12 cellular contexts compared by ENCODE assay signal in the genomic region with DNA sequence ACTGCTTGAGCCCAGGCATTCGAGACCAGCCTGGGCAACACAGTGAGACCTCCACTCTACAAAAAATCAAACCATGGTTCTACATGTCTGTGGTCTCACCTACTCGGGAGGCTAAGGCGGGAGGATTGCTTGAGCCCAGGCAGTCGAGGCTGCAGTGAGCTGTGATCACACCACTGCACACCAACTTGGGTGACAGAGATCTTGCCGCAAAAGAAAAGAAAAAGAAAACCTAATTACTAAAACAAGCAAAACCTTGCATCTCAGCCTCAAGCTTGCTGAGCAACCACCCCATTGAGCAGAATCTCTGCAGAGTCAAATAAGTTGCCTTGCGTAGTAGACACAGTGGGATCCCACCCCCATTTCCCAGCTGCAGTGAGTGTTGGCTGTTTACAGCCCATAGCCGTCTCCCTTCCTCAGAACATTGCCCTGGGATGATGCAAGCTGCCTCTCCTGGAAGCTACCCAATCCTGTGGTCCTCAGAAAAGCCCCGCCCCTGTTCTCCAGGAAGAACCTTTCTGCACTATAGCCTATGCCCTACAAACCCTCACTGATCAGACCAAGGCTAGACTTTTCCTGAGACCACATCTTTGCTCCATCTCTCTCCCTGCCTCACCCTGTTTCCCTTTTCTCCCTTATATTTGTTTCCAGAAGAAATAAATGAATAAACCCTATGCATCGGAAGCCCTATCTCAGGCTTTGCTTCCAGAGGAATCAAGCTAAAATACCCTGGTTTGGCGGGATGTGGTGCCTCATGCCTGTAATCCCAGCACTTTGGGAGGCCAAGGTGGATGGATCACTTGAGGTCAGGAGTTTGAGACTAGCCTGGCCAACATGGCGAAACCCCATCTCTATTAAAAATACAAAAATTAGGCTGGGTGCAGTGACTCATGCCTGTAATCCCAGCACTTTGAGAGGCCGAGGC. TPM values are rescaled to one million over a fixed set of nuclear protein-coding genes. Genes with fewer than 3 reads are reported as not detected.
DNase-seq lines count a peak whose midpoint lies in the region; ATAC-seq and TF ChIP-seq lines count a peak whose summit lies in the region.
"Had no signal": no experiment of that assay in that cellular context is flagged by ENCODE, and none has a peak within 500 bp of the region (broad histone marks: within the 10 kb centered on the region; RNA-seq: fewer than 3 reads in every experiment).

No MANE protein-coding gene starts in this region.

- intact Hi-C loops in colonic mucosa (cut with DNase I), result no loop called here
- intact Hi-C loops in prostate gland (cut with DNase I), result loop anchor here (10.0 kb wide), 1 partner anchor 305 kb away; no protein-coding TSS in a partner anchor

- no peaks in the 10 kb centered on the region for H3F3A ChIP-seq in GM23248 (ENCODE audit: insufficient read depth)

- TF ChIP-seq CTCF in colonic mucosa (IDR thresholded peaks at IDR 0.05) (no peak), osteocyte (IDR thresholded peaks at IDR 0.05) (no peak), prostate gland (IDR thresholded peaks at IDR 0.05) (no peak)

- H3K36me3 Mint-ChIP-seq in osteocyte (ENCODE audit: unreplicated experiment), result no peaks in the 10 kb centered on the region
- H3K36me3 Mint-ChIP-seq: activated naive CD4-positive, alpha-beta T cell treated with anti-CD3 and anti-CD28 coated beads, Interleukin-2, amount 50 U/mL, for 24 hours had no signal

- H3K4me1 ChIP-seq in GM23248 (ENCODE audit: insufficient read depth) (no peaks in the 10 kb centered on the region), colonic mucosa (no peaks in the 10 kb centered on the region), prostate gland (replicated peaks) (no peaks in the 10 kb centered on the region)

- H3K27me3 Mint-ChIP-seq in osteocyte (ENCODE audit: unreplicated experiment), result peaks cover 7% of the 10 kb centered on the region

- H3K27ac ChIP-seq in GM23248 (no peak overlapping the region), colonic mucosa (no peak overlapping the region), prostate gland (no peak overlapping the region)

- WGBS in GM23248 (ENCODE audit: low coverage in 1 of 2, low lambda C conversion rate in 2 of 2, missing lambda C conversion rate in 2 of 2), 2 experiments, result 52 to 57% methylated on average over 12 of the region's 12 CpGs
- 80% methylated on average over 12 of the region's 12 CpGs for WGBS in prostate gland

- H3K4me2 ChIP-seq in GM23248 (ENCODE audit: unreplicated experiment), result no peak overlapping the region

- H3K79me2 ChIP-seq in GM23248 (ENCODE audit: insufficient read depth), result no peaks in the 10 kb centered on the region

- H4K20me1 ChIP-seq in GM23248 (ENCODE audit: insufficient read depth), result no peaks in the 10 kb centered on the region

- ATAC-seq in HG03354 (IDR thresholded peaks at IDR 0.05; ENCODE audit: poor library complexity, severe bottlenecking, unreplicated experiment), result no peak

- peak overlapping the region; percentile 66 for H2AFZ ChIP-seq in GM23248

- peaks cover 3% of the 10 kb centered on the region for H3K4me1 Mint-ChIP-seq in osteocyte (ENCODE audit: unreplicated experiment)
- H3K4me1 Mint-ChIP-seq: nephron had no signal

- H3K4me3 ChIP-seq in GM23248 (no peak overlapping the region), colonic mucosa (no peak overlapping the region), prostate gland (no peak overlapping the region)

- H3K36me3 ChIP-seq in GM23248 (ENCODE audit: low read depth) (no peaks in the 10 kb centered on the region), colonic mucosa (no peaks in the 10 kb centered on the region), prostate gland (no peaks in the 10 kb centered on the region)

- H3K9me3 Mint-ChIP-seq in osteocyte (ENCODE audit: unreplicated experiment), result no peaks in the 10 kb centered on the region
- H3K9me3 Mint-ChIP-seq: activated naive CD4-positive, alpha-beta T cell treated with anti-CD3 and anti-CD28 coated beads, Interleukin-2, amount 50 U/mL, for 24 hours; nephron had no signal

- in situ Hi-C loops in GM23248 (cut with MboI), result no loop called here

- H3K9ac ChIP-seq in GM23248 (no peak overlapping the region), colonic mucosa (ENCODE audit: low read depth in 2 of 2, low read length in 2 of 2) (peak overlapping the region in 1 of 2 donors; percentile 35)

- H3K9me3 ChIP-seq in GM23248 (ENCODE audit: low read depth) (no peaks in the 10 kb centered on the region), colonic mucosa (no peaks in the 10 kb centered on the region), prostate gland (no peaks in the 10 kb centered on the region)

- TF ChIP-seq POLR2A in prostate gland (IDR thresholded peaks at IDR 0.05), result no peak

- H3K4me3 Mint-ChIP-seq in osteocyte (ENCODE audit: unreplicated experiment), result no peak overlapping the region
- H3K4me3 Mint-ChIP-seq: activated naive CD4-positive, alpha-beta T cell treated with anti-CD3 and anti-CD28 coated beads, Interleukin-2, amount 50 U/mL, for 24 hours; nephron had no signal

- H3K9me2 ChIP-seq in GM23248 (ENCODE audit: insufficient read depth), result no peaks in the 10 kb centered on the region

- H3K27me3 ChIP-seq in GM23248 (replicated peaks; ENCODE audit: insufficient read depth), result 0 out of 2 replicates have a peak, but pooled peaks cover 4% of the 10 kb centered on the region
- H3K27me3 ChIP-seq in colonic mucosa, result no peaks in the 10 kb centered on the region
- no peaks in the 10 kb centered on the region for H3K27me3 ChIP-seq in prostate gland (replicated peaks; ENCODE audit: insufficient read depth)

- H3K27ac Mint-ChIP-seq in osteocyte (ENCODE audit: unreplicated experiment), result no peak overlapping the region
- H3K27ac Mint-ChIP-seq: activated naive CD4-positive, alpha-beta T cell treated with anti-CD3 and anti-CD28 coated beads, Interleukin-2, amount 50 U/mL, for 24 hours; nephron had no signal

- peak; percentile 48 for DNase-seq in GM23248
- peak; percentile 36 for DNase-seq in NCI-H460 (ENCODE audit: extremely low read depth, low read depth)
- peak; percentile 83 for DNase-seq in colonic mucosa
- DNase-seq in osteocyte (ENCODE audit: extremely low spot score, unreplicated experiment), result peak; percentile 60
- DNase-seq in prostate gland (ENCODE audit: low spot score), result no peak
- no peak for DNase-seq in inferior parietal cortex (ENCODE audit: extremely low spot score)
- DNase-seq in T1000 (lab: John Stamatoyannopoulos, UW), result no peak
- DNase-seq: foreskin melanocyte, T-helper 2 cell had no signal

RNA-seq across cellular contexts. Expression of a gene that starts 16.7 kb away (rescaled TPM):
- total RNA-seq in GM23248 (2014; rRNA removed; shearing (Covaris generic)), result not detected in 2 replicates
- not detected in 2 replicates for polyA plus RNA-seq in GM23248 (2016; fragmentation: Nextera tagmentation; extraction: Ambion mirVana)
- total RNA-seq in NCI-H460 (2014; rRNA removed; shearing (Covaris generic)), result not detected in 2 replicates
- polyA plus RNA-seq in NCI-H460 (2014; cell fraction: nucleus; rRNA removed), result not detected in 2 replicates
- total RNA-seq in colonic mucosa (100 to 1,000 TPM; 121 to 191 TPM), osteocyte (not detected in 2 replicates), prostate gland (1 to 10 TPM; 2.9 to 6.0 TPM)

RNA-seq across cellular contexts. Expression of a gene that starts 25.1 kb away (rescaled TPM):
- total RNA-seq in GM23248 (2014; rRNA removed; shearing (Covaris generic)), result not detected in 2 replicates
- not detected in 2 replicates for polyA plus RNA-seq in GM23248 (2016; fragmentation: Nextera tagmentation; extraction: Ambion mirVana)
- not detected in 2 replicates for total RNA-seq in NCI-H460 (2014; rRNA removed; shearing (Covaris generic))
- polyA plus RNA-seq in NCI-H460 (2014; cell fraction: nucleus; rRNA removed), result not detected in 2 replicates
- total RNA-seq in colonic mucosa (100 to 1,000 TPM in 1 of 2 donors, 10 to 100 TPM in 1; 36.0 to 261 TPM), osteocyte (not detected in 2 replicates), prostate gland (1 to 10 TPM; 1.9 to 3.7 TPM)

RNA-seq across cellular contexts. Expression of a gene that starts 51.1 kb away (rescaled TPM):
- 17.2 and 20.0 TPM in 2 replicates for total RNA-seq in GM23248 (2014; rRNA removed; shearing (Covaris generic))
- 32.7 and 34.6 TPM in 2 replicates for polyA plus RNA-seq in GM23248 (2016; fragmentation: Nextera tagmentation; extraction: Ambion mirVana)
- 59.1 and 66.3 TPM in 2 replicates for total RNA-seq in NCI-H460 (2014; rRNA removed; shearing (Covaris generic))
- polyA plus RNA-seq in NCI-H460 (2014; cell fraction: nucleus; rRNA removed), result 75.1 and 77.7 TPM in 2 replicates
- total RNA-seq in colonic mucosa, result 10 to 100 TPM; 17.6 to 84.7 TPM
- 16.7 and 17.8 TPM in 2 replicates for total RNA-seq in osteocyte
- total RNA-seq in prostate gland, result 1 to 10 TPM; 2.6 to 8.7 TPM

Comparison
In these comparisons a context has a peak if more than half of its experiments do, and no peak if none do; other contexts are left out.
1. DNase-seq: peak in GM23248 (single experiment), NCI-H460 (single experiment), colonic mucosa (single experiment) and osteocyte (single experiment); none in prostate gland (single experiment), inferior parietal cortex (single experiment) and T1000 (single experiment).
2. RNA of a gene that starts 16.7 kb away (total RNA-seq): 121 to 191 TPM in colonic mucosa; 2.9 to 6.0 TPM in prostate gland, not detected in osteocyte, not detected in GM23248 and not detected in NCI-H460; every median in the first group is over 10 times any median in the second.
3. RNA of a gene that starts 25.1 kb away (total RNA-seq): 36.0 to 261 TPM in colonic mucosa; 1.9 to 3.7 TPM in prostate gland, not detected in GM23248, not detected in NCI-H460 and not detected in osteocyte; every median in the first group is over 4 times any median in the second.